26 cellular contexts compared by ENCODE assay signal in genomic region chr2:44598330-44598729, GRCh38.
"Had no signal": no experiment of that assay in that cellular context is flagged by ENCODE, and none has a peak within 500 bp of the region (broad histone marks: within the 10 kb centered on the region; RNA-seq: fewer than 3 reads in every experiment).

No MANE protein-coding gene starts in this region.

- H3K4me3 Mint-ChIP-seq: activated CD4-positive, alpha-beta memory T cell treated with anti-CD3 and anti-CD28 coated beads for 36 hours; activated CD4-positive, alpha-beta T cell treated with anti-CD3 and anti-CD28 coated beads, Interleukin-2, amount 10 ng/mL, durations not matched to agents 24 days and 14 days; activated naive CD8-positive, alpha-beta T cell treated with anti-CD3 and anti-CD28 coated beads, Interleukin-2, amount 50 U/mL, for 24 hours; activated T-cell treated with anti-CD3 and anti-CD28 coated beads, Interleukin-2, amount 50 U/mL, for 4 hours; central memory CD8-positive, alpha-beta T cell; T-helper 17 cell; WTC11 had no signal

- H3K27me3 ChIP-seq: ascending aorta, body of pancreas had no signal

- H3K27ac ChIP-seq: ascending aorta, body of pancreas, SJSA1 had no signal

- H3K9me3 ChIP-seq: ascending aorta, body of pancreas, SJSA1 had no signal

- H3K4me1 ChIP-seq: ascending aorta, body of pancreas, SJSA1 had no signal

- H3K27me3 Mint-ChIP-seq: activated CD4-positive, alpha-beta memory T cell treated with anti-CD3 and anti-CD28 coated beads for 36 hours; activated CD4-positive, alpha-beta T cell treated with anti-CD3 and anti-CD28 coated beads, Interleukin-2, amount 10 ng/mL, durations not matched to agents 24 days and 14 days; activated naive CD8-positive, alpha-beta T cell treated with anti-CD3 and anti-CD28 coated beads, Interleukin-2, amount 50 U/mL, for 24 hours; central memory CD8-positive, alpha-beta T cell; T-helper 17 cell had no signal

- DNase-seq: activated CD4-positive, alpha-beta memory T cell treated with anti-CD3 and anti-CD28 coated beads for 36 hours; activated CD4-positive, alpha-beta T cell treated with anti-CD3 and anti-CD28 coated beads, Interleukin-2, amount 10 ng/mL, durations not matched to agents 24 days and 14 days; activated CD4-positive, CD25-positive, alpha-beta regulatory T cell treated with anti-CD3 and anti-CD28 coated beads, Interleukin-2, amount 50 U/mL, for 72 hours; activated CD8-positive, alpha-beta memory T cell treated with anti-CD3 and anti-CD28 coated beads for 24 hours; activated effector memory CD4-positive, alpha-beta T cell treated with anti-CD3 and anti-CD28 coated beads, Interleukin-2, amount 50 U/mL, for 16 hours; activated naive CD4-positive, alpha-beta T cell treated with Interleukin-2 at 50 U/mL for 16 hours; activated naive CD8-positive, alpha-beta T cell treated with anti-CD3 and anti-CD28 coated beads, Interleukin-2, amount 50 U/mL, for 24 hours; activated T-cell treated with anti-CD3 and anti-CD28 coated beads, Interleukin-2, amount 50 U/mL, for 4 hours; amniotic stem cell; body of pancreas; IMR-90; KBM-7; NCI-H1105; NCI-H1436; NCI-H187; NCI-H2081 treated with DMSO at 0.1 percent for 48 hours; NCI-H748 treated with DMSO at 0.1 percent for 48 hours; SHP77; T-helper 17 cell; T-helper 9 cell had no signal

- H3K36me3 ChIP-seq: ascending aorta, SJSA1 had no signal

- H3K27ac Mint-ChIP-seq: activated CD4-positive, alpha-beta memory T cell treated with anti-CD3 and anti-CD28 coated beads for 36 hours; activated CD4-positive, alpha-beta T cell treated with anti-CD3 and anti-CD28 coated beads, Interleukin-2, amount 10 ng/mL, durations not matched to agents 24 days and 14 days; activated naive CD4-positive, alpha-beta T cell treated with anti-CD3 and anti-CD28 coated beads, Interleukin-2, amount 50 U/mL, for 72 hours; activated naive CD8-positive, alpha-beta T cell treated with anti-CD3 and anti-CD28 coated beads, Interleukin-2, amount 50 U/mL, for 24 hours; T-helper 17 cell; WTC11 had no signal

- H3K4me1 Mint-ChIP-seq: activated CD4-positive, alpha-beta T cell treated with anti-CD3 and anti-CD28 coated beads, Interleukin-2, amount 10 ng/mL, durations not matched to agents 24 days and 14 days; central memory CD8-positive, alpha-beta T cell; T-helper 17 cell; WTC11 had no signal

- H3K9me3 Mint-ChIP-seq: activated CD4-positive, alpha-beta memory T cell treated with anti-CD3 and anti-CD28 coated beads for 36 hours; activated naive CD4-positive, alpha-beta T cell treated with anti-CD3 and anti-CD28 coated beads, Interleukin-2, amount 50 U/mL, for 72 hours; activated T-cell treated with anti-CD3 and anti-CD28 coated beads, Interleukin-2, amount 50 U/mL, for 4 hours; central memory CD8-positive, alpha-beta T cell had no signal

- H3K4me3 ChIP-seq: ascending aorta, body of pancreas, SJSA1 had no signal

- ATAC-seq: activated naive CD4-positive, alpha-beta T cell treated with anti-CD3 and anti-CD28 coated beads, Interleukin-2, amount 50 U/mL, for 72 hours; activated naive CD8-positive, alpha-beta T cell treated with anti-CD3 and anti-CD28 coated beads, Interleukin-2, amount 50 U/mL, for 24 hours; activated T-cell treated with anti-CD3 and anti-CD28 coated beads, Interleukin-2, amount 50 U/mL, for 4 hours; body of pancreas; Panc1; T-helper 17 cell; WTC11 had no signal
